8 cellular contexts compared by ENCODE assay signal in genomic region chr9:120792898-120793765, GRCh38. TPM values are rescaled to one million over a fixed set of nuclear protein-coding genes. Genes with fewer than 3 reads are reported as not detected.
DNase-seq lines count a peak whose midpoint lies in the region; ATAC-seq and TF ChIP-seq lines count a peak whose summit lies in the region.

Gene FBXW2, minus strand, starts transcription at chr9:120793416. Its CDS starts 5,158 bp downstream, at chr9:120788258.

- H3K27ac Mint-ChIP-seq in Calu3 (ENCODE audit: unreplicated experiment), result peak within 1 kb of the TSS; percentile 93

- H4K20me1 ChIP-seq in OCI-LY7 (ENCODE audit: insufficient read depth, low read length), result peaks cover 4% of the 10 kb centered on the region; the same call in 1 of the 2 replicates

- H3K9me3 ChIP-seq in HUES6 (ENCODE audit: control insufficient read depth, insufficient read depth, low read depth, low read length), result no peaks in the 10 kb centered on the region
- H3K9me3 ChIP-seq in OCI-LY7 (ENCODE audit: low read length), result no peaks in the 10 kb centered on the region

- no peaks in the 10 kb centered on the region for H3K27me3 ChIP-seq in HUES6 (ENCODE audit: control insufficient read depth, insufficient read depth, low read length)

- H3K9me2 ChIP-seq in OCI-LY7 (ENCODE audit: insufficient read depth, low read length), result no peaks in the 10 kb centered on the region

- peak within 1 kb of the TSS; percentile 91 for H3K27ac ChIP-seq in HUES6 (ENCODE audit: low read depth, low read length)
- peak within 1 kb of the TSS; percentile 71 for H3K27ac ChIP-seq in OCI-LY7 (ENCODE audit: low read depth, low read length, poor library complexity, severe bottlenecking)

- intact Hi-C loops in Calu3 (cut with micrococcal nuclease; ENCODE audit: unreplicated experiment), result no loop called here
- intact Hi-C loops in OCI-LY7 (cut with micrococcal nuclease; ENCODE audit: unreplicated experiment), result loop anchor here (2.0 kb wide), 1 partner anchor 144 kb away; no protein-coding TSS in a partner anchor

- H3K9me3 Mint-ChIP-seq in Calu3 (ENCODE audit: low read depth, unreplicated experiment), result no peaks in the 10 kb centered on the region

- H3K4me1 ChIP-seq in HUES6 (ENCODE audit: control insufficient read depth, insufficient read depth, low read length), result 0 out of 2 replicates have a peak, but pooled peaks cover 9% of the 10 kb centered on the region
- H3K4me1 ChIP-seq in OCI-LY7 (ENCODE audit: insufficient read depth, low read length, poor library complexity, severe bottlenecking), result peaks cover 35% of the 10 kb centered on the region

- peaks cover 65% of the 10 kb centered on the region for H3K79me2 ChIP-seq in OCI-LY7 (ENCODE audit: insufficient read depth, low read depth, low read length)

- H3K36me3 ChIP-seq in HUES6 (ENCODE audit: control insufficient read depth, insufficient read depth, low read length) (peaks cover 28% of the 10 kb centered on the region), OCI-LY7 (ENCODE audit: insufficient read depth, low read length) (peaks cover 37% of the 10 kb centered on the region)

- POLR2A ChIA-PET in OCI-LY7 (lab: Charles Lee), result interaction anchor here (0.6 to 1.7 kb wide), 17 partner anchors 8 to 571 kb away, joined by 3 to 7 read pairs (median 4); no protein-coding TSS in a partner anchor

- H3K4me1 Mint-ChIP-seq in Calu3 (ENCODE audit: low read depth, unreplicated experiment), result no peaks in the 10 kb centered on the region

- peak; percentile 88 for DNase-seq in Calu3
- peak; percentile 93 for DNase-seq in OCI-LY7 (ENCODE audit: low spot score)
- DNase-seq in activated T-cell treated with anti-CD3 and anti-CD28 coated beads for 24 hours (ENCODE audit: low read depth), result peak; percentile 90
- peak; percentile 93 for DNase-seq in epidermal melanocyte (ENCODE audit: insufficient read length, low spot score)
- DNase-seq in middle frontal gyrus (ENCODE audit: extremely low spot score, low spot score), result peak; percentile 89
- DNase-seq in stimulated activated CD8-positive, alpha-beta memory T cell treated with anti-CD3 and anti-CD28 coated beads, Interleukin-2, amount 100 ng/mL, for 1 hour (ENCODE audit: low read depth in 2 of 2), result peak; percentile 67 to 68

- BruUV-seq in Calu3 (replicated peaks; lab: Mats Ljungman, UMichigan) (no TSS peak), OCI-LY7 (replicated peaks; lab: Mats Ljungman, UMichigan) (no TSS peak)

- peak; percentile 93 for ATAC-seq in GM21423 (IDR thresholded peaks at IDR 0.05; ENCODE audit: unreplicated experiment)

- peak within 1 kb of the TSS; percentile 85 for H3K4me3 Mint-ChIP-seq in Calu3 (ENCODE audit: low read depth, unreplicated experiment)

- H3K4me2 ChIP-seq in OCI-LY7 (ENCODE audit: low read length), result peak within 1 kb of the TSS; percentile 93

- peaks cover 17% of the 10 kb centered on the region for H3K36me3 Mint-ChIP-seq in Calu3 (ENCODE audit: insufficient read depth, unreplicated experiment)

- H3K4me3 ChIP-seq in HUES6 (ENCODE audit: low read depth, low read length) (peak within 1 kb of the TSS; percentile 99), OCI-LY7 (ENCODE audit: low read depth, low read length, poor library complexity, severe bottlenecking) (peak within 1 kb of the TSS; percentile 78)

- H3K9ac ChIP-seq in HUES6 (ENCODE audit: low read length), result peak within 1 kb of the TSS; percentile 98

- TF ChIP-seq CTCF in Calu3 (IDR thresholded peaks at IDR 0.05; ENCODE audit: unreplicated experiment) (no peak), OCI-LY7 (conservative IDR thresholded peaks at IDR 0.05; ENCODE audit: low read length) (no peak)

- CTCF ChIA-PET in Calu3 (lab: Charles Lee) (no interaction called here), OCI-LY7 (lab: Charles Lee; ENCODE audit: unreplicated experiment) (no interaction called here)

- H2AFZ ChIP-seq in OCI-LY7 (ENCODE audit: low read length), result peak within 1 kb of the TSS; percentile 93

- H3K27me3 Mint-ChIP-seq in Calu3 (ENCODE audit: unreplicated experiment), result no peaks in the 10 kb centered on the region

RNA-seq across cellular contexts. Expression of gene FBXW2, which starts in this region (rescaled TPM):
- total RNA-seq in Calu3 (2022), result 40.7 and 44.8 TPM in 2 replicates
- 30.0 and 32.7 TPM in 2 replicates for total RNA-seq in OCI-LY7 (2014; rRNA removed; shearing (Covaris generic))
- 66.0 and 69.0 TPM in 2 replicates for total RNA-seq in OCI-LY7 (2022)

Comparison
In these comparisons a context has a peak if more than half of its experiments do, and no peak if none do; other contexts are left out.
1. Peak in every context shown above with its lines: DNase-seq, ATAC-seq, H3K4me3 ChIP-seq and H3K27ac ChIP-seq.